Comparison of ENCODE assay signal across 17 cellular contexts in genomic region chr1:203913045-203913444, GRCh38.
"Had no signal": no experiment of that assay in that cellular context is flagged by ENCODE, and none has a peak within 500 bp of the region (broad histone marks: within the 10 kb centered on the region; RNA-seq: fewer than 3 reads in every experiment).

No MANE protein-coding gene starts in this region.

- DNase-seq: activated B cell treated with CpG ODN at 0.5 μM for 24 hours; activated CD4-positive, alpha-beta T cell treated with anti-CD3 and anti-CD28 coated beads for 4 hours; activated CD8-positive, alpha-beta T cell treated with anti-CD3 and anti-CD28 coated beads for 36 hours; activated naive CD4-positive, alpha-beta T cell treated with Interleukin-2 at 50 U/mL for 16 hours; activated naive CD8-positive, alpha-beta T cell treated with anti-CD3 and anti-CD28 coated beads, Interleukin-2, amount 10 ng/mL, durations not matched to agents 7 days and 5 days; activated T-cell treated with anti-CD3 and anti-CD28 coated beads, Interleukin-2, amount 50 U/mL, for 24 hours; colonic mucosa; endodermal cell; gastrocnemius medialis; head of caudate nucleus; kidney; pancreas; right lobe of liver; stimulated activated CD4-positive, alpha-beta T cell treated with anti-CD3 and anti-CD28 coated beads, Interleukin-4, amount 100 ng/mL, for 1 hour; testis had no signal

- H3K4me3 ChIP-seq: colonic mucosa, gastrocnemius medialis, lung, pancreas, right lobe of liver, smooth muscle cell, testis had no signal
